1 cellular context compared by ENCODE assay signal in the genomic region with DNA sequence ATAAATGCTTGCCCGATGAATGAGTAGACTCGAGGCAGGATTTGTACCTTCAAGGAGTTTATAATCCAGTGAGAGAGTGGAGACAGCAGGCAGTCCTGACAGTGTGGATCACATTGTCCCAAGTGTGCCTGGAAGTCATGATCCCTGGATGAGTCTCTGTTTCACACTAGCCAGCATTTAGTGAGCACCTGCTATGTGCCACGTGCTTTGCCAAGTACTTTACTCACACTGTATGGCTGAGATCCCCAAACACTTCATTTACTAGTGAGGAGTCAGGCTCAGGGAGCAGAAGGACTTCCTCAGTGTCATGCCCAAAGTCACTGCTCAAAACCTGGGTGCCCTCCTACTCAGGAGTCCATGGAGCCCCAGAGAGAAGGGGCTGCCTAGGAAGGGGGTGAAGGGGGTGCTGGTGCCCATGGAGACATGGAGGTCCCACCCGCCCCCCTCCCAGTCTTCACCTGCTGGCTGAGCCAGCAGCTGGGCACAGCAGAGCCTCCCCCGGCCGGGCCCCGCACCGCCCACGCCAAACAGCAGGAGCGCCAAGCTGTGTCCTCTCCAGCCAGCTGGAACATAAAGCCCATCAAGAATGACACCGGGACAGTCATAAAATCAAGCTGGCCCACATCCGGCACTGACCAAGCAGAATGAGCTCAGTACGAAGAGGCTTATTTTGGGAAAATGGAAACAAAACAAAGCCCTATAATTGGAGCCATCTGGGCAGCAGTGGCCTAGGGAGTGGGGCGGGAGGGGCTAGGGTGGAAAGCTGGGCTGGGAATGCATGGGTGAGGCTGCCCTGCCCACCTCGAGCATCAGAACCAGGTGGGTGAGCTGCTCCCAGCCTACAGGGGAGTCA.
TF ChIP-seq lines count a peak whose summit lies in the region.

No MANE protein-coding gene starts in this region.

TF ChIP-seq in IMR-90, 13 proteins besides CTCF, POLR2A, EP300 and RAD21:
- TF ChIP-seq NFE2L2 (IDR thresholded peaks at IDR 0.05; ENCODE audit: low read depth, low read length) (no peak), CHD1 (IDR thresholded peaks at IDR 0.05; ENCODE audit: low read depth, low read length) (no peak), BHLHE40 (IDR thresholded peaks at IDR 0.05; ENCODE audit: low read depth, low read length) (no peak), RFX5 (IDR thresholded peaks at IDR 0.05; ENCODE audit: low read depth, low read length) (no peak), RCOR1 (IDR thresholded peaks at IDR 0.05; ENCODE audit: insufficient replicate concordance, low read length) (no peak), MXI1 (IDR thresholded peaks at IDR 0.05; ENCODE audit: borderline replicate concordance, low read depth, low read length) (no peak), FOS (IDR thresholded peaks at IDR 0.05; ENCODE audit: low read depth, low read length) (no peak)
TF ChIP-seq in IMR-90: peak in this region for 0.
